13 cellular contexts compared by ENCODE assay signal in genomic region chr19:44645407-44646048, GRCh38. TPM values are rescaled to one million over a fixed set of nuclear protein-coding genes. Genes with fewer than 3 reads are reported as not detected.
DNase-seq lines count a peak whose midpoint lies in the region; ATAC-seq, FAIRE-seq and TF ChIP-seq lines count a peak whose summit lies in the region.
"Had no signal": no experiment of that assay in that cellular context is flagged by ENCODE, and none has a peak within 500 bp of the region (broad histone marks: within the 10 kb centered on the region; RNA-seq: fewer than 3 reads in every experiment).

No MANE protein-coding gene starts in this region.

- ATAC-seq in A549: no peak
- ATAC-seq in foreskin keratinocyte: no peak
- ATAC-seq: natural killer cell treated with Interleukin-12 subunit alpha and Interleukin-12 subunit beta and Interleukin-15 and Interleukin-18, amount 100 ng/mL, for 72 hours had no signal

- whole genome bisulfite sequencing in A549 (ENCODE audit: missing lambda C conversion rate): 51% methylated on average over 8 of the region's 8 CpGs
- WGBS in hepatocyte (ENCODE audit: low lambda C conversion rate, missing lambda C conversion rate): 80% methylated on average over 6 of the region's 8 CpGs

- H3K4me2 ChIP-seq in A549: peak overlapping the region; percentile 77
- peak overlapping the region; percentile 70 for H3K4me2 ChIP-seq in hepatocyte

- H3K27me3 ChIP-seq in hepatocyte (no peaks in the 10 kb centered on the region), foreskin keratinocyte (no peaks in the 10 kb centered on the region)
- H3K27me3 ChIP-seq: BE2C had no signal

- CTCF ChIA-PET in A549 (lab: Yijun Ruan, JAX): interaction anchor here (0.6 to 5.5 kb wide), 8 partner anchors 8 to 126 kb away, joined by 3 to 28 read pairs (median 4); no protein-coding TSS in a partner anchor

- peak overlapping the region; percentile 28 to 76; a peak in 4 of 6 replicates for H3K27ac ChIP-seq in A549
- H3K27ac ChIP-seq in hepatocyte: peak overlapping the region; percentile 42
- H3K27ac ChIP-seq in foreskin keratinocyte: no peak overlapping the region

- no peak for TF ChIP-seq RAD21 in A549 (conservative IDR thresholded peaks at IDR 0.05 in 1 of 2, IDR thresholded peaks at IDR 0.05 in 1 of 2)

- in situ Hi-C loops in KBM-7 (cut with MboI; ENCODE audit: low pct_unique_long_range_greater_than_20kb, low sequenced_read_pairs): loop anchor here (10.0 kb wide), 1 partner anchor 51 kb away; no protein-coding TSS in a partner anchor

- H3K9me3 ChIP-seq in A549 (no peaks in the 10 kb centered on the region), hepatocyte (ENCODE audit: low read depth) (no peaks in the 10 kb centered on the region)
- H3K9me3 ChIP-seq: BE2C had no signal

- H3K36me3 ChIP-seq in hepatocyte (replicated peaks; ENCODE audit: insufficient read depth, low read depth): no peaks in the 10 kb centered on the region

- H3K9me2 ChIP-seq in hepatocyte (replicated peaks; ENCODE audit: insufficient read depth): no peaks in the 10 kb centered on the region

- TF ChIP-seq CTCF in A549 (IDR thresholded peaks at IDR 0.05) (no peak), hepatocyte (IDR thresholded peaks at IDR 0.05; ENCODE audit: poor library complexity) (no peak), foreskin keratinocyte (conservative IDR thresholded peaks at IDR 0.05) (no peak), GM10266 (IDR thresholded peaks at IDR 0.05; ENCODE audit: control insufficient read depth, insufficient read depth, low read depth, missing control alignments) (no peak)

- peak in 1 of 2 experiments; percentile 62 for DNase-seq in A549 (ENCODE audit: low read depth in 1 of 2, low spot score in 1 of 2)
- peak; percentile 29 for DNase-seq in KBM-7
- DNase-seq in hepatocyte (ENCODE audit: low spot score): no peak
- DNase-seq in foreskin keratinocyte: no peak
- no peak for DNase-seq in NCI-H146 treated with DMSO at 0.1 percent for 48 hours (lab: John Stamatoyannopoulos, UW; ENCODE audit: unreplicated experiment)
- DNase-seq in GM10266 (ENCODE audit: extremely low spot score): no peak
- DNase-seq: BE2C; GDM1; NCI-H1930; stimulated activated CD8-positive, alpha-beta memory T cell treated with anti-CD3 and anti-CD28 coated beads, Interleukin-4, amount 100 ng/mL, for 48 hours had no signal

- peak overlapping the region; percentile 39 for H3K4me3 ChIP-seq in A549
- peak overlapping the region; percentile 28 for H3K4me3 ChIP-seq in hepatocyte

- POLR2A ChIA-PET in A549 (lab: Yijun Ruan, JAX): interaction anchor here (0.6 kb wide), 1 partner anchor 114 kb away, joined by 3 read pairs; no protein-coding TSS in a partner anchor

- no peak overlapping the region for H2AFZ ChIP-seq in hepatocyte

- FAIRE-seq in A549 (lab: Jason Lieb, UNC): no peak
- FAIRE-seq: urothelium cell line had no signal

- no peak for TF ChIP-seq EP300 in A549 (IDR thresholded peaks at IDR 0.05)

- H3K4me1 ChIP-seq in A549 (peaks cover 67% of the 10 kb centered on the region), hepatocyte (ENCODE audit: insufficient read depth) (peaks cover 10% of the 10 kb centered on the region), foreskin keratinocyte (peaks cover 13% of the 10 kb centered on the region)
- H3K4me1 ChIP-seq: BE2C had no signal

- H3K79me2 ChIP-seq in hepatocyte: peaks cover 57% of the 10 kb centered on the region

- no peak for TF ChIP-seq POLR2A in A549 (IDR thresholded peaks at IDR 0.05; ENCODE audit: low read length)

- peaks cover 23% of the 10 kb centered on the region for H4K20me1 ChIP-seq in hepatocyte (ENCODE audit: insufficient read depth, poor library complexity, severe bottlenecking)

TF ChIP-seq in A549, 52 proteins besides CTCF, POLR2A, EP300 and RAD21:
- TF ChIP-seq HOXA7 (CRISPR knock-in tag; IDR thresholded peaks at IDR 0.05) (no peak), MYC (IDR thresholded peaks at IDR 0.05; ENCODE audit: borderline replicate concordance, low read length) (no peak), MAZ (IDR thresholded peaks at IDR 0.05; ENCODE audit: borderline replicate concordance, low read depth, low read length) (no peak), NR3C1 (IDR thresholded peaks at IDR 0.05) (no peak), CBX2 (IDR thresholded peaks at IDR 0.05; ENCODE audit: borderline replicate concordance, low read depth) (no peak), CEBPB (IDR thresholded peaks at IDR 0.05) (no peak), RARB (CRISPR knock-in tag; IDR thresholded peaks at IDR 0.05) (no peak), HMGXB4 (CRISPR knock-in tag; IDR thresholded peaks at IDR 0.05; ENCODE audit: borderline replicate concordance) (no peak), KDM5A (IDR thresholded peaks at IDR 0.05) (no peak), CBX8 (IDR thresholded peaks at IDR 0.05) (no peak), TP53 (CRISPR knock-in tag; IDR thresholded peaks at IDR 0.05) (no peak), FOSL2 (IDR thresholded peaks at IDR 0.05) (no peak), FOSL2 (CRISPR knock-in tag; IDR thresholded peaks at IDR 0.05) (no peak), SMC3 (IDR thresholded peaks at IDR 0.05) (no peak), CHD4 (IDR thresholded peaks at IDR 0.05; ENCODE audit: borderline replicate concordance) (no peak), JUN (IDR thresholded peaks at IDR 0.05) (no peak), EHMT2 (IDR thresholded peaks at IDR 0.05; ENCODE audit: low read depth) (no peak), ATOH8 (CRISPR knock-in tag; IDR thresholded peaks at IDR 0.05; ENCODE audit: low read depth) (no peak), GATA3 (IDR thresholded peaks at IDR 0.05; ENCODE audit: borderline replicate concordance) (no peak)
TF ChIP-seq in A549: peak in this region for 0.

RNA-seq across cellular contexts. Expression of gene PVR, which starts 1.8 kb away (rescaled TPM):
- polyA plus RNA-seq in A549 (2011; rRNA removed) (108 and 110 TPM in 2 replicates), A549 (2017; fragmentation: RNase III; extraction: RNeasy Plus Mini Kit Qiagen cat#74134 plus additional on column Dnase treatment) (86.2 to 98.1 TPM (median 90.3 TPM) in 3 replicates), hepatocyte (76.4 and 85.6 TPM in 2 replicates), foreskin keratinocyte (36.3 and 36.4 TPM in 2 replicates)
- polyA plus RNA-seq in A549 (2012; cell fraction: cytosol; rRNA removed): 103 and 142 TPM in 2 replicates
- 163 and 226 TPM in 2 replicates for polyA plus RNA-seq in A549 (2012; cell fraction: nucleus; rRNA removed)
- 145 and 164 TPM in 2 replicates for polyA minus RNA-seq in A549 (2011; rRNA and poly(A)+ RNA removed)
- total RNA-seq in hepatocyte (123 and 124 TPM in 2 replicates), foreskin keratinocyte (55.8 and 61.8 TPM in 2 replicates)

RNA-seq across cellular contexts. Expression of gene CEACAM19, which starts 25.8 kb away (rescaled TPM):
- 8.2 and 13.7 TPM in 2 replicates for polyA plus RNA-seq in A549 (2011; rRNA removed)
- 10.0 and 12.3 TPM in 2 replicates for polyA plus RNA-seq in A549 (2012; cell fraction: cytosol; rRNA removed)
- polyA plus RNA-seq in A549 (2012; cell fraction: nucleus; rRNA removed): 75.3 and 87.9 TPM in 2 replicates
- polyA plus RNA-seq in A549 (2017; fragmentation: RNase III; extraction: RNeasy Plus Mini Kit Qiagen cat#74134 plus additional on column Dnase treatment): 7.2 to 10.3 TPM (median 9.7 TPM) in 3 replicates
- polyA minus RNA-seq in A549 (2011; rRNA and poly(A)+ RNA removed): 13.7 and 14.9 TPM in 2 replicates
- total RNA-seq in hepatocyte: 2.8 and 5.1 TPM in 2 replicates
- 4.9 and 5.6 TPM in 2 replicates for polyA plus RNA-seq in hepatocyte
- total RNA-seq in foreskin keratinocyte: 1.5 and 2.3 TPM in 2 replicates
- 2.8 and 4.3 TPM in 2 replicates for polyA plus RNA-seq in foreskin keratinocyte

RNA-seq across cellular contexts. Expression of gene IGSF23, which starts 32.2 kb away (rescaled TPM):
- polyA plus RNA-seq in A549 (2011; rRNA removed) (0.14 and 0.29 TPM in 2 replicates), A549 (2017; fragmentation: RNase III; extraction: RNeasy Plus Mini Kit Qiagen cat#74134 plus additional on column Dnase treatment) (0.35 to 0.45 TPM (median 0.42 TPM) in 3 replicates), hepatocyte (0.21 and 3.8 TPM in 2 replicates), foreskin keratinocyte (not detected in 2 replicates)
- polyA plus RNA-seq in A549 (2012; cell fraction: cytosol; rRNA removed): 0.29 TPM in 2 replicates
- 0.18 and 0.20 TPM in 2 replicates for polyA plus RNA-seq in A549 (2012; cell fraction: nucleus; rRNA removed)
- polyA minus RNA-seq in A549 (2011; rRNA and poly(A)+ RNA removed): not detected in 2 replicates
- total RNA-seq in hepatocyte (2.1 TPM in 2 replicates), foreskin keratinocyte (not detected in 2 replicates)
- total RNA-seq: cerebellum; natural killer cell treated with Interleukin-12 subunit alpha and Interleukin-12 subunit beta and Interleukin-15 and Interleukin-18, amount 100 ng/mL, for 72 hours had no signal

RNA-seq across cellular contexts. Expression of gene CEACAM16, which starts 53.4 kb away (rescaled TPM):
- not detected in 2 replicates for polyA plus RNA-seq in A549 (2011; rRNA removed)
- 0.03 TPM in 1 of 2 replicates, not detected in the other for polyA plus RNA-seq in A549 (2012; cell fraction: cytosol; rRNA removed)
- polyA plus RNA-seq in A549 (2012; cell fraction: nucleus; rRNA removed): 0.34 and 0.50 TPM in 2 replicates
- polyA plus RNA-seq in A549 (2017; fragmentation: RNase III; extraction: RNeasy Plus Mini Kit Qiagen cat#74134 plus additional on column Dnase treatment): 0.08 to 0.11 TPM in 2 of 3 replicates, not detected in the other
- polyA minus RNA-seq in A549 (2011; rRNA and poly(A)+ RNA removed): 0.34 and 0.58 TPM in 2 replicates
- total RNA-seq in hepatocyte: 0.73 TPM in 1 of 2 replicates, not detected in the other
- polyA plus RNA-seq in hepatocyte: not detected in 2 replicates
- total RNA-seq in foreskin keratinocyte: not detected in 2 replicates
- not detected in 2 replicates for polyA plus RNA-seq in foreskin keratinocyte
- total RNA-seq: cerebellum; natural killer cell treated with Interleukin-12 subunit alpha and Interleukin-12 subunit beta and Interleukin-15 and Interleukin-18, amount 100 ng/mL, for 72 hours had no signal
